ENCODE assay signal across 7 cellular contexts in genomic region chr12:31317471-31318397, GRCh38.
DNase-seq lines count a peak whose midpoint lies in the region; ATAC-seq and TF ChIP-seq lines count a peak whose summit lies in the region.

No MANE protein-coding gene starts in this region.

- no peaks in the 10 kb centered on the region for H3K9me2 ChIP-seq in MM.1S (replicated peaks; ENCODE audit: insufficient read depth, low read length)

- H3K27ac ChIP-seq in MM.1S (ENCODE audit: low read length): peak overlapping the region; percentile 33; the same call in 1 of the 2 replicates
- H3K27ac ChIP-seq in mucosa of rectum (ENCODE audit: low read depth in 2 of 2, low read length in 2 of 2): peak overlapping the region; percentile 39 to 56

- peak overlapping the region; percentile 15; the same call in 1 of the 2 replicates for H3K9ac ChIP-seq in MM.1S (ENCODE audit: low read length)
- peak overlapping the region; percentile 15 for H3K9ac ChIP-seq in mucosa of rectum (ENCODE audit: low read depth in 1 of 2, low read length in 2 of 2)

- peak overlapping the region; percentile 77 for H3K4me2 ChIP-seq in MM.1S (ENCODE audit: low read depth, low read length)

- ATAC-seq in GM18909 (IDR thresholded peaks at IDR 0.05; ENCODE audit: poor library complexity, unreplicated experiment): peak; percentile 31
- ATAC-seq in HG02884 (IDR thresholded peaks at IDR 0.05; ENCODE audit: unreplicated experiment): no peak
- ATAC-seq in GM21367 (IDR thresholded peaks at IDR 0.05; ENCODE audit: unreplicated experiment): no peak

- H4K20me1 ChIP-seq in MM.1S (ENCODE audit: insufficient read depth, low read length): peaks cover 51% of the 10 kb centered on the region

- H3F3A ChIP-seq in MM.1S (ENCODE audit: insufficient read depth, low read length): peaks cover 12% of the 10 kb centered on the region

- peaks cover 100% of the 10 kb centered on the region for H3K79me2 ChIP-seq in MM.1S (ENCODE audit: low read length)

- no peak for DNase-seq in MM.1S
- DNase-seq in cerebellar cortex (ENCODE audit: low spot score): peak; percentile 40
- no peak for DNase-seq in NCI-H446 (lab: John Stamatoyannopoulos, UW)

- H3K27me3 ChIP-seq in MM.1S (replicated peaks; ENCODE audit: insufficient read depth, low read length) (no peaks in the 10 kb centered on the region), mucosa of rectum (ENCODE audit: control insufficient read depth in 2 of 2, insufficient read depth in 2 of 2, low read length in 2 of 2) (no peaks in the 10 kb centered on the region)

- H3K9me3 ChIP-seq in MM.1S (replicated peaks; ENCODE audit: insufficient read depth, low read length) (no peaks in the 10 kb centered on the region), mucosa of rectum (ENCODE audit: control insufficient read depth in 2 of 2, low read length in 2 of 2) (no peaks in the 10 kb centered on the region)

- no peak overlapping the region for H2AFZ ChIP-seq in MM.1S (ENCODE audit: low read length)

- H3K4me3 ChIP-seq in MM.1S (ENCODE audit: low read length): peak overlapping the region; percentile 60
- H3K4me3 ChIP-seq in mucosa of rectum (ENCODE audit: low read length in 2 of 2): peak overlapping the region; percentile 22 to 62

- H3K4me1 ChIP-seq in MM.1S (ENCODE audit: low read length): peaks cover 54% of the 10 kb centered on the region
- H3K4me1 ChIP-seq in mucosa of rectum (ENCODE audit: control insufficient read depth in 2 of 2, insufficient read depth in 2 of 2, low read length in 2 of 2): peaks cover 5 to 8% of the 10 kb centered on the region in 2 donors

- no peak for TF ChIP-seq CTCF in MM.1S (IDR thresholded peaks at IDR 0.05; ENCODE audit: low read length)

- no peaks in the 10 kb centered on the region for H3K36me3 ChIP-seq in MM.1S (replicated peaks; ENCODE audit: insufficient read depth, low read length)
- H3K36me3 ChIP-seq in mucosa of rectum (ENCODE audit: control insufficient read depth in 2 of 2, insufficient read depth in 2 of 2, low read length in 2 of 2): no peaks in the 10 kb centered on the region
